Comparison of ENCODE assay signal across 7 cellular contexts in the genomic region with DNA sequence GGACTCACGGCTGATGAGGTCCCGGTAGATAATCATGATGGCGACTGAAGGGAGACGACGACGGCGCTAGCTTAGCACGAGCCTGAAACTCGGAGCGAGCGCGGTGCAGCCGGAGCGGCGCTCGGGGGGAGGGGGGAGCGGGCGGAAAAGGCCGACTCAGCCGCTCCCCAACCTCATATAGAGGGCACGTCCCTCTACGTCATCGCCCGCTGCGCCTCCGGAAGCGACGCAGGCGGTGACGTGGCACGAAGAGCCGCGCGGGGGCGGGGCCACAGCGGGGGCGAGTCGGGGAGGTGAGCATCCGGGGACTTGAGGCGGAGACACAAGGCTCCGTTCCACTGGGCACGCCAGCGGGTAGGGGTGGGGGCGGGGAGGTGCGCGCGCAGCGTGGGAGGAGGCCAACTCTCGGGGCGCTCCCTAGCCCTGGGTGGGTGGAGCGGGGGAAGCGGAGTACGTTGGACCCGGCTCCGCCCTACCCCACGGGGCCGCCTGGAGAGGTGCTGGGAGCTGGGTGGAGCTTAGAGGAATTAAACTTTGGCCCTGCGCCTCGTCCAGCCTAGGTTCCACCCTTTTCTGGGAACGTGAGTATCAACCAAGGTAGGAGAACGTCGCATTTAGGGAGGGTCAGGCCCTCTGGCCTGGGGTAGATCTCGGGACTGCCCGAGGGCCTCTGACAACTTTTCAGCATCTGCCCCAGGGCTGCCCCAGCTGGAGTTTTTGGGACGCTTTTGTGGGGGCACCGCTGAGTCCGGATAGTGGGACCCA. TPM values are rescaled to one million over a fixed set of nuclear protein-coding genes. Genes with fewer than 3 reads are reported as not detected.
DNase-seq lines count a peak whose midpoint lies in the region; ATAC-seq, FAIRE-seq and TF ChIP-seq lines count a peak whose summit lies in the region.

TSS of gene TPT1 (minus strand) at position 150 of the 765 bp plus-strand sequence. CDS start at position 36, 114 bp downstream.

- H3K4me1 ChIP-seq in hepatocyte (ENCODE audit: insufficient read depth) = peaks cover 22% of the 10 kb centered on the region

- H3K4me3 ChIP-seq in hepatocyte = peak within 1 kb of the TSS; percentile 81
- peak within 1 kb of the TSS; percentile 95 for H3K4me3 ChIP-seq in retinal pigment epithelial cell (ENCODE audit: low read length)

- peak; percentile 99 for DNase-seq in GM18507 (ENCODE audit: extremely low spot score, insufficient read length, low read depth)
- DNase-seq in NCI-H2029 treated with DMSO at 0.1 percent for 48 hours (lab: John Stamatoyannopoulos, UW) = peak; percentile 76
- DNase-seq in T-helper 9 cell = peak; percentile 100
- peak; percentile 100 for DNase-seq in astrocyte of the hippocampus (ENCODE audit: low read depth, low spot score)
- DNase-seq in hepatocyte (ENCODE audit: low spot score) = peak; percentile 99
- peak; percentile 91 for DNase-seq in retinal pigment epithelial cell (ENCODE audit: low read depth)

- no peaks in the 10 kb centered on the region for H3K9me2 ChIP-seq in hepatocyte (replicated peaks; ENCODE audit: insufficient read depth)

- H3K27ac ChIP-seq in hepatocyte = peak within 1 kb of the TSS; percentile 99

- no peaks in the 10 kb centered on the region for H3K27me3 ChIP-seq in hepatocyte

- peaks cover 13% of the 10 kb centered on the region for H3K36me3 ChIP-seq in hepatocyte (replicated peaks; ENCODE audit: insufficient read depth, low read depth)

- peak within 1 kb of the TSS; percentile 57 for H2AFZ ChIP-seq in hepatocyte

- peaks cover 41% of the 10 kb centered on the region for H4K20me1 ChIP-seq in hepatocyte (ENCODE audit: insufficient read depth, poor library complexity, severe bottlenecking)

- WGBS in hepatocyte (ENCODE audit: low lambda C conversion rate, missing lambda C conversion rate) = 2% methylated on average over 23 of the region's 67 CpGs

- ATAC-seq in HG02981 (IDR thresholded peaks at IDR 0.05; ENCODE audit: unreplicated experiment) = peak; percentile 86

- peak within 1 kb of the TSS; percentile 86 for H3K4me2 ChIP-seq in hepatocyte

- FAIRE-seq in GM18507 (lab: Jason Lieb, UNC) = peak; percentile 93

- peaks cover 74% of the 10 kb centered on the region for H3K79me2 ChIP-seq in hepatocyte

- TF ChIP-seq CTCF in hepatocyte (IDR thresholded peaks at IDR 0.05; ENCODE audit: poor library complexity) (no peak), retinal pigment epithelial cell (conservative IDR thresholded peaks at IDR 0.05; ENCODE audit: low read depth, low read length) (no peak)

- no peaks in the 10 kb centered on the region for H3K9me3 ChIP-seq in hepatocyte (ENCODE audit: low read depth)

RNA-seq across cellular contexts. Expression of gene TPT1, which starts in this region (rescaled TPM):
- 6,453 and 7,332 TPM in 2 replicates for total RNA-seq in hepatocyte
- 1,047 and 1,085 TPM in 2 replicates for polyA plus RNA-seq in hepatocyte

Comparison
In these comparisons a context has a peak if more than half of its experiments do, and no peak if none do; other contexts are left out.
1. Peak in every context shown above with its lines: DNase-seq, ATAC-seq, H3K4me3 ChIP-seq and H3K27ac ChIP-seq.